ENCODE assay signal across 10 cellular contexts in genomic region chr9:99039388-99040182, GRCh38.
DNase-seq lines count a peak whose midpoint lies in the region; ATAC-seq and TF ChIP-seq lines count a peak whose summit lies in the region.
"Had no signal": no experiment of that assay in that cellular context is flagged by ENCODE, and none has a peak within 500 bp of the region (broad histone marks: within the 10 kb centered on the region; RNA-seq: fewer than 3 reads in every experiment).

No MANE protein-coding gene starts in this region.

- H3K4me1 ChIP-seq in smooth muscle cell (ENCODE audit: low read depth): peaks cover 32% of the 10 kb centered on the region

- ATAC-seq in GM19395 (IDR thresholded peaks at IDR 0.05; ENCODE audit: unreplicated experiment): peak; percentile 73
- ATAC-seq: esophagus mucosa had no signal

- whole genome bisulfite sequencing in smooth muscle cell (ENCODE audit: low lambda C conversion rate): 34% methylated on average over 5 of the region's 5 CpGs

- H3K4me2 ChIP-seq in smooth muscle cell: peak overlapping the region; percentile 79

- DNase-seq in MV-4-11 (lab: John Stamatoyannopoulos, UW): peak; percentile 92
- peak; percentile 11 for DNase-seq in dermis blood vessel endothelial cell
- no peak for DNase-seq in smooth muscle cell (lab: John Stamatoyannopoulos, UW; ENCODE audit: unreplicated experiment)
- DNase-seq in NCI-H226: no peak
- no peak for DNase-seq in NCI-H1694 treated with DMSO at 0.1 percent for 48 hours (lab: John Stamatoyannopoulos, UW)
- no peak for DNase-seq in SW480 (ENCODE audit: low spot score)
- DNase-seq: NCI-H510A treated with DMSO at 0.1 percent for 48 hours had no signal

- no peak overlapping the region for H3K4me3 ChIP-seq in smooth muscle cell
- H3K4me3 ChIP-seq: lung had no signal

- no peaks in the 10 kb centered on the region for H3K27me3 ChIP-seq in smooth muscle cell (ENCODE audit: low read depth)

- H2AFZ ChIP-seq in smooth muscle cell (ENCODE audit: low read depth): no peak overlapping the region

- H3F3A ChIP-seq in smooth muscle cell (ENCODE audit: low read depth): peaks cover 19% of the 10 kb centered on the region

- H3K27ac ChIP-seq in smooth muscle cell (ENCODE audit: low read depth): peak overlapping the region; percentile 99

- no peaks in the 10 kb centered on the region for H3K79me2 ChIP-seq in smooth muscle cell (ENCODE audit: low read depth)

- H3K36me3 ChIP-seq in smooth muscle cell (ENCODE audit: low read depth): peaks cover 3% of the 10 kb centered on the region

- no peak for TF ChIP-seq CTCF in smooth muscle cell (IDR thresholded peaks at IDR 0.05; ENCODE audit: borderline replicate concordance, insufficient read depth, poor library complexity, severe bottlenecking)

- H4K20me1 ChIP-seq in smooth muscle cell (ENCODE audit: low read depth): no peaks in the 10 kb centered on the region

- H3K9me3 ChIP-seq in smooth muscle cell (replicated peaks; ENCODE audit: low read depth): no peaks in the 10 kb centered on the region

- H3K9ac ChIP-seq in smooth muscle cell (ENCODE audit: low read depth): peak overlapping the region; percentile 92

Comparison
In these comparisons a context has a peak if more than half of its experiments do, and no peak if none do; other contexts are left out.
1. DNase-seq: peak in MV-4-11 (single experiment) and dermis blood vessel endothelial cell (single experiment); none in smooth muscle cell (single experiment), NCI-H226 (single experiment), NCI-H1694 treated with DMSO at 0.1 percent for 48 hours (single experiment) and SW480 (single experiment).